In the genomic region with DNA sequence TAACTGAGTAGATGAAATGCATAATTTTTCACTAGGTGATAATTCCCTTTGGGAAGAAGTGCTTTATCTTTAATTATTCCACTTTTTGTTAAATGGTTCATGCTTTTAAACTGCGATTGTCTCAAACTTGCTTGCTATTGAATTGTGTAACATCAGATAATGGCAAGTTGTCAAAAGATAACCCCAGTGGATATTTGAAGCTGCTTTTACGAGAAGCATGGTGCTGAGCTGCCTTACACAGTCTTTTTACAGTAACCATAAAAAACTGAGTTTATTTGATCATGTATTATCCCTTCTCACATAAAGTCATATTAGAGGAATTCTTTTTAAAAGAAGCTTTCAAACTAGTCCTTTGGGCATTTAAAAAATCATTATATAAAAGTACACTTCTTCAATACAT, we compare ENCODE assay signal across 25 cellular contexts.
"Had no signal": no experiment of that assay in that cellular context is flagged by ENCODE, and none has a peak within 500 bp of the region (broad histone marks: within the 10 kb centered on the region; RNA-seq: fewer than 3 reads in every experiment).

No MANE protein-coding gene starts in this region.

- FAIRE-seq: RCC 7860 had no signal

- H2AFZ ChIP-seq: PC-9 had no signal

- H3K27me3 ChIP-seq: adrenal gland, brain microvascular endothelial cell had no signal

- ATAC-seq: activated CD8-positive, alpha-beta T cell treated with anti-CD3 and anti-CD28 coated beads, Interleukin-2, amount 10 ng/mL, durations not matched to agents 7 days and 5 days; activated naive CD4-positive, alpha-beta T cell treated with anti-CD3 and anti-CD28 coated beads, Interleukin-2, amount 50 U/mL, for 72 hours; activated T-cell treated with anti-CD3 and anti-CD28 coated beads, Interleukin-2, amount 50 U/mL, for 4 hours; Right ventricle myocardium inferior had no signal

- H3K9me3 ChIP-seq: adrenal gland had no signal

- H3K27ac ChIP-seq: adrenal gland, brain microvascular endothelial cell, PC-9, RWPE1 had no signal

- H3K4me1 ChIP-seq: adrenal gland had no signal

- H3K4me3 ChIP-seq: adrenal gland, PC-9 had no signal

- H3K4me2 ChIP-seq: PC-9 had no signal

- DNase-seq: activated CD4-positive, alpha-beta T cell treated with anti-CD3 and anti-CD28 coated beads, Interleukin-2, amount 10 ng/mL, durations not matched to agents 7 days and 5 days; activated CD4-positive, alpha-beta T cell treated with anti-CD3 and anti-CD28 coated beads, Interleukin-2, amount 50 U/mL, for 48 hours; activated CD8-positive, alpha-beta T cell treated with anti-CD3 and anti-CD28 coated beads, Interleukin-2, amount 10 ng/mL, durations not matched to agents 7 days and 5 days; activated gamma-delta T cell treated with Interleukin-2 at 50 U/mL for 16 hours; activated naive CD4-positive, alpha-beta T cell treated with anti-CD3 and anti-CD28 coated beads for 36 hours; activated T-cell treated with anti-CD3 and anti-CD28 coated beads, Interleukin-2, amount 50 U/mL, for 4 hours; aorta; brain microvascular endothelial cell; central memory CD4-positive, alpha-beta T cell; NCI-H1048; NCI-H1105 treated with DMSO at 0.1 percent for 48 hours; NCI-H1436; NCI-H1694; NCI-H1930; NCI-H2081 treated with DMSO at 0.1 percent for 48 hours; NCI-H345; NCI-H524 treated with DMSO at 0.1 percent for 48 hours; PC-9; SIG-M5; T1000 had no signal
